12 cellular contexts compared by ENCODE assay signal in the genomic region with DNA sequence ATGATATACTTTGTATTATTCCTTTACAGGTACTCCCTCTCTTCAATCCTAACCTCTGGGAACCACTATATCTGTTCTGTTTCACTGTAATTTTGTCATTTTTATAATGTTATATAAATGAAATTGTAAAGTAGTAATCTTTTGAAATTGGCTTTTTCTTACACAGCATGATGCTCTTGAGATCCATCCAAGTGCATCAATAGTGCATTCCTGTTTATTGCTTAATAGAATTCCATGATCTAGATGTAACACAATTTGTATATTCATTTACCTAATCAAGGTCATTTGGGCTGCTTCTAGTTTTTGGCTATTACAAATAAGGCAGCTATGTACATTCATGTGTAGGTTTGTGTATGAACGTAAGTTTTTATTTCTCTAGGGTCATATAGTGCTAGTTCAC.
DNase-seq lines count a peak whose midpoint lies in the region; ATAC-seq and TF ChIP-seq lines count a peak whose summit lies in the region.
"Had no signal": no experiment of that assay in that cellular context is flagged by ENCODE, and none has a peak within 500 bp of the region (broad histone marks: within the 10 kb centered on the region; RNA-seq: fewer than 3 reads in every experiment).

No MANE protein-coding gene starts in this region.

- no peaks in the 10 kb centered on the region for H3K27me3 Mint-ChIP-seq in natural killer cell (ENCODE audit: low read depth in 2 of 2)
- no peaks in the 10 kb centered on the region for H3K27me3 Mint-ChIP-seq in natural killer cell treated with Interleukin-12 subunit alpha and Interleukin-12 subunit beta and Interleukin-15 and Interleukin-18, amount 100 ng/mL, for 72 hours
- H3K27me3 Mint-ChIP-seq: CD4-positive, CD25-positive, alpha-beta regulatory T cell had no signal

- peak overlapping the region; percentile 10 for H3K4me3 Mint-ChIP-seq in natural killer cell
- no peak overlapping the region for H3K4me3 Mint-ChIP-seq in natural killer cell treated with Interleukin-12 subunit alpha and Interleukin-12 subunit beta and Interleukin-15 and Interleukin-18, amount 100 ng/mL, for 72 hours
- H3K4me3 Mint-ChIP-seq: CD4-positive, CD25-positive, alpha-beta regulatory T cell had no signal

- intact Hi-C loops in natural killer cell (cut with micrococcal nuclease) = no loop called here

- no peaks in the 10 kb centered on the region for H3K4me1 Mint-ChIP-seq in natural killer cell
- H3K4me1 Mint-ChIP-seq in natural killer cell treated with Interleukin-12 subunit alpha and Interleukin-12 subunit beta and Interleukin-15 and Interleukin-18, amount 100 ng/mL, for 72 hours (ENCODE audit: low read depth in 2 of 2) = peaks cover 11 to 14% of the 10 kb centered on the region in 2 donors
- H3K4me1 Mint-ChIP-seq: CD4-positive, CD25-positive, alpha-beta regulatory T cell had no signal

- TF ChIP-seq CTCF in natural killer cell (IDR thresholded peaks at IDR 0.05) = no peak
- TF ChIP-seq CTCF in GM13976 (IDR thresholded peaks at IDR 0.05; ENCODE audit: borderline replicate concordance, control extremely low read depth, extremely low read depth, insufficient read depth, missing control alignments) = no peak

- ATAC-seq in natural killer cell = no peak
- ATAC-seq in natural killer cell treated with Interleukin-12 subunit alpha and Interleukin-12 subunit beta and Interleukin-15 and Interleukin-18, amount 100 ng/mL, for 72 hours = no peak
- no peak for ATAC-seq in GM21717 (IDR thresholded peaks at IDR 0.05; ENCODE audit: unreplicated experiment)
- ATAC-seq: HCT116 had no signal

- no peaks in the 10 kb centered on the region for H3K9me3 Mint-ChIP-seq in natural killer cell
- no peaks in the 10 kb centered on the region for H3K9me3 Mint-ChIP-seq in natural killer cell treated with Interleukin-12 subunit alpha and Interleukin-12 subunit beta and Interleukin-15 and Interleukin-18, amount 100 ng/mL, for 72 hours

- DNase-seq in natural killer cell (no peak), amniotic epithelial cell (ENCODE audit: low read depth) (peak; percentile 42), fibroblast of peridontal ligament (ENCODE audit: extremely low read depth) (peak; percentile 63), renal cortical epithelial cell (ENCODE audit: low read depth) (peak; percentile 3), activated gamma-delta T cell (lab: John Stamatoyannopoulos, UW) (no peak), GM13976 (ENCODE audit: low spot score) (no peak)
- no peak for DNase-seq in natural killer cell treated with Interleukin-12 subunit alpha and Interleukin-12 subunit beta and Interleukin-15 and Interleukin-18, amount 100 ng/mL, for 72 hours (ENCODE audit: low spot score)
- DNase-seq: CD4-positive, CD25-positive, alpha-beta regulatory T cell; DMS53; GF-D8 had no signal

- no peak overlapping the region for H3K27ac Mint-ChIP-seq in natural killer cell
- no peak overlapping the region for H3K27ac Mint-ChIP-seq in natural killer cell treated with Interleukin-12 subunit alpha and Interleukin-12 subunit beta and Interleukin-15 and Interleukin-18, amount 100 ng/mL, for 72 hours
- H3K27ac Mint-ChIP-seq: CD4-positive, CD25-positive, alpha-beta regulatory T cell had no signal

- H3K36me3 Mint-ChIP-seq in natural killer cell = no peaks in the 10 kb centered on the region
- no peaks in the 10 kb centered on the region for H3K36me3 Mint-ChIP-seq in natural killer cell treated with Interleukin-12 subunit alpha and Interleukin-12 subunit beta and Interleukin-15 and Interleukin-18, amount 100 ng/mL, for 72 hours
- H3K36me3 Mint-ChIP-seq: CD4-positive, CD25-positive, alpha-beta regulatory T cell had no signal

- in situ Hi-C loops in GM13976 (cut with MboI; ENCODE audit: low sequenced_read_pairs, unreplicated experiment) = no loop called here

Comparison
In these comparisons a context has a peak if more than half of its experiments do, and no peak if none do; other contexts are left out.
1. DNase-seq: peak in amniotic epithelial cell (single experiment), fibroblast of peridontal ligament (single experiment) and renal cortical epithelial cell (single experiment); none in natural killer cell (single experiment), natural killer cell treated with Interleukin-12 subunit alpha and Interleukin-12 subunit beta and Interleukin-15 and Interleukin-18, amount 100 ng/mL, for 72 hours (single experiment), activated gamma-delta T cell (single experiment) and GM13976 (single experiment).